ENCODE assay signal across 9 cellular contexts in the genomic region with DNA sequence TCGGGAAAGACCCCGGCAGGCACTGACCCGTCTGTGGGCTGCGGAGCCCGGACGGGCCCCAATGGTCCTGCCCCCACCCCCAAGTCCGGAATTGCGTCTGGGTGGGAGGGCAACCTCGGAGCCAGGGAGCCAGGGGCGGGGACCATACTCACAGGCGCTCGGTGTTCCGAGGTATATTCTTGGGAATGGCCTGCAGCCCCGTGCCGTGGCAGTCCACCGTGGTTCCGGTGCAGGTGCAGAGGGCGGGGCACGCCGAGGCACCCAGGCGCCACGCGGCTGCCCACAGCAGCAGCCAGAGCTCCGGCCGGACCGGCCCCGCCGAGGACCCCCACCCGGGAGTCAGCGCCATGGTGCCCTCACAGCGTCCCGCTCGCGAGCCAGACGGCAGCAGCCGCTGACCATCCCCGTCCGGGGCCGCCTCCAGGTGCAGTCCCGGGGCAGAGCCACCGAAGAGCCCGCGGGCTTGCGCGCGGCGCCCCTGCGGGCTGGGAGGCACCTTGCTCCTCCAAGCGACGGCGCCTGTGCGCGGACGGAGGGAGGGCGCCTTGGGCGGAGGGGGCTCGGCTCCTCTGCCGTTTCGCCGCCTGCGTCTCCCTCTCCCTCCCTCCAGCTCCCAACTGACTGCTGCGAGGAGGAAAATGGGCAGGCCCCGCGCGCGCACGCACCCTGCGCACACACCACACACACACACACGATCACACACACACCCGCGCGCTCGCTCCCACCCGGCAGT. TPM values are rescaled to one million over a fixed set of nuclear protein-coding genes. Genes with fewer than 3 reads are reported as not detected.
DNase-seq lines count a peak whose midpoint lies in the region; ATAC-seq and TF ChIP-seq lines count a peak whose summit lies in the region.
"Had no signal": no experiment of that assay in that cellular context is flagged by ENCODE, and none has a peak within 500 bp of the region (broad histone marks: within the 10 kb centered on the region; RNA-seq: fewer than 3 reads in every experiment).

A gene (minus strand): TSS at position 634 of the 733 bp plus-strand sequence. CDS start 285 bp downstream, at position 349.

- no peak for TF ChIP-seq EP300 in suprapubic skin (IDR thresholded peaks at IDR 0.05)

- intact Hi-C loops in activated CD4-positive, alpha-beta T cell treated with anti-CD3 and anti-CD28 coated beads for 36 hours (cut with DNase I, micrococcal nuclease) = no loop called here
- intact Hi-C loops in lower lobe of right lung (cut with DNase I) = no loop called here

- peaks cover 5% of the 10 kb centered on the region for H3K4me1 ChIP-seq in iPS-15b (ENCODE audit: control insufficient read depth, insufficient read depth, low read length)
- H3K4me1 ChIP-seq in suprapubic skin = peaks cover 9% of the 10 kb centered on the region
- H3K4me1 ChIP-seq in lower lobe of right lung = peaks cover 8% of the 10 kb centered on the region

- H3K27ac Mint-ChIP-seq in activated CD4-positive, alpha-beta T cell treated with anti-CD3 and anti-CD28 coated beads for 36 hours = no peak within 1 kb of the TSS
- H3K27ac Mint-ChIP-seq: HFFc6 had no signal

- no peak within 1 kb of the TSS for H3K27ac ChIP-seq in suprapubic skin
- no peak within 1 kb of the TSS for H3K27ac ChIP-seq in lower lobe of right lung

- no peak for TF ChIP-seq POLR2A in suprapubic skin (IDR thresholded peaks at IDR 0.05)

- no peak for TF ChIP-seq CTCF in suprapubic skin (IDR thresholded peaks at IDR 0.05)
- TF ChIP-seq CTCF in lower lobe of right lung (IDR thresholded peaks at IDR 0.05) = no peak

- peaks cover 40% of the 10 kb centered on the region for H3K27me3 Mint-ChIP-seq in activated CD4-positive, alpha-beta T cell treated with anti-CD3 and anti-CD28 coated beads for 36 hours

- CTCF ChIA-PET in activated CD4-positive, alpha-beta T cell treated with anti-CD3 and anti-CD28 coated beads for 36 hours (lab: Charles Lee) = interaction anchor here (7.2 kb wide), 1 partner anchor 10 kb away, joined by 39 read pairs; no protein-coding TSS in a partner anchor

- peak; percentile 57 for ATAC-seq in activated CD4-positive, alpha-beta T cell treated with anti-CD3 and anti-CD28 coated beads for 36 hours
- peak; percentile 15; the same call in 2 of the 3 replicates for ATAC-seq in SK-N-SH treated with all-trans-retinoic acid at 6 μM for 48 hours
- ATAC-seq in GM18873 (IDR thresholded peaks at IDR 0.05; ENCODE audit: low FRiP score, unreplicated experiment) = no peak
- ATAC-seq in lower lobe of right lung = no peak

- peak within 1 kb of the TSS; percentile 24 for H3K4me3 Mint-ChIP-seq in activated CD4-positive, alpha-beta T cell treated with anti-CD3 and anti-CD28 coated beads for 36 hours
- H3K4me3 Mint-ChIP-seq: HFFc6 had no signal

- no peaks in the 10 kb centered on the region for H3K36me3 ChIP-seq in iPS-15b (ENCODE audit: control insufficient read depth, insufficient read depth, low read length)
- H3K36me3 ChIP-seq in suprapubic skin = no peaks in the 10 kb centered on the region
- H3K36me3 ChIP-seq in lower lobe of right lung = no peaks in the 10 kb centered on the region

- H3K36me3 Mint-ChIP-seq in activated CD4-positive, alpha-beta T cell treated with anti-CD3 and anti-CD28 coated beads for 36 hours (ENCODE audit: low read depth) = no peaks in the 10 kb centered on the region

- H3K9me3 ChIP-seq in iPS-15b (ENCODE audit: control insufficient read depth, insufficient read depth, low read length) (no peaks in the 10 kb centered on the region), suprapubic skin (no peaks in the 10 kb centered on the region), lower lobe of right lung (no peaks in the 10 kb centered on the region)

- DNase-seq in activated CD4-positive, alpha-beta T cell treated with anti-CD3 and anti-CD28 coated beads for 36 hours = peak; percentile 30
- no peak for DNase-seq in activated CD4-positive, alpha-beta T cell treated with anti-CD3 and anti-CD28 coated beads, Interleukin-2, amount 50 U/mL, for 4 hours
- DNase-seq in suprapubic skin (ENCODE audit: low spot score in 2 of 2) (no peak), dermis blood vessel endothelial cell (no peak), lower lobe of right lung (no peak)
- DNase-seq: HFFc6 had no signal

- H3K9me3 Mint-ChIP-seq in activated CD4-positive, alpha-beta T cell treated with anti-CD3 and anti-CD28 coated beads for 36 hours (ENCODE audit: low read depth) = no peaks in the 10 kb centered on the region
- H3K9me3 Mint-ChIP-seq: HFFc6 had no signal

- H3K9ac ChIP-seq in iPS-15b (ENCODE audit: low read depth, low read length) = no peak within 1 kb of the TSS

- peaks cover 8% of the 10 kb centered on the region for H3K4me1 Mint-ChIP-seq in activated CD4-positive, alpha-beta T cell treated with anti-CD3 and anti-CD28 coated beads for 36 hours

- WGBS in suprapubic skin = 0% methylated on average over 12 of the region's 74 CpGs

- H3K4me3 ChIP-seq in iPS-15b (ENCODE audit: low read depth, low read length) (peak within 1 kb of the TSS; percentile 63), suprapubic skin (peak within 1 kb of the TSS; percentile 38), lower lobe of right lung (no peak within 1 kb of the TSS)

- H3K27me3 ChIP-seq in iPS-15b (ENCODE audit: control insufficient read depth, insufficient read depth, low read length) = peaks cover 68% of the 10 kb centered on the region
- H3K27me3 ChIP-seq in suprapubic skin = peaks cover 71% of the 10 kb centered on the region
- peaks cover 63% of the 10 kb centered on the region for H3K27me3 ChIP-seq in lower lobe of right lung (ENCODE audit: low read depth)

- POLR2A ChIA-PET in activated CD4-positive, alpha-beta T cell treated with anti-CD3 and anti-CD28 coated beads for 36 hours (lab: Charles Lee) = no interaction called here

TF ChIP-seq in SK-N-SH treated with all-trans-retinoic acid at 6 μM for 48 hours, 23 proteins besides CTCF, POLR2A, EP300 and RAD21 (continues in another document):
- TF ChIP-seq, protein P1, sequence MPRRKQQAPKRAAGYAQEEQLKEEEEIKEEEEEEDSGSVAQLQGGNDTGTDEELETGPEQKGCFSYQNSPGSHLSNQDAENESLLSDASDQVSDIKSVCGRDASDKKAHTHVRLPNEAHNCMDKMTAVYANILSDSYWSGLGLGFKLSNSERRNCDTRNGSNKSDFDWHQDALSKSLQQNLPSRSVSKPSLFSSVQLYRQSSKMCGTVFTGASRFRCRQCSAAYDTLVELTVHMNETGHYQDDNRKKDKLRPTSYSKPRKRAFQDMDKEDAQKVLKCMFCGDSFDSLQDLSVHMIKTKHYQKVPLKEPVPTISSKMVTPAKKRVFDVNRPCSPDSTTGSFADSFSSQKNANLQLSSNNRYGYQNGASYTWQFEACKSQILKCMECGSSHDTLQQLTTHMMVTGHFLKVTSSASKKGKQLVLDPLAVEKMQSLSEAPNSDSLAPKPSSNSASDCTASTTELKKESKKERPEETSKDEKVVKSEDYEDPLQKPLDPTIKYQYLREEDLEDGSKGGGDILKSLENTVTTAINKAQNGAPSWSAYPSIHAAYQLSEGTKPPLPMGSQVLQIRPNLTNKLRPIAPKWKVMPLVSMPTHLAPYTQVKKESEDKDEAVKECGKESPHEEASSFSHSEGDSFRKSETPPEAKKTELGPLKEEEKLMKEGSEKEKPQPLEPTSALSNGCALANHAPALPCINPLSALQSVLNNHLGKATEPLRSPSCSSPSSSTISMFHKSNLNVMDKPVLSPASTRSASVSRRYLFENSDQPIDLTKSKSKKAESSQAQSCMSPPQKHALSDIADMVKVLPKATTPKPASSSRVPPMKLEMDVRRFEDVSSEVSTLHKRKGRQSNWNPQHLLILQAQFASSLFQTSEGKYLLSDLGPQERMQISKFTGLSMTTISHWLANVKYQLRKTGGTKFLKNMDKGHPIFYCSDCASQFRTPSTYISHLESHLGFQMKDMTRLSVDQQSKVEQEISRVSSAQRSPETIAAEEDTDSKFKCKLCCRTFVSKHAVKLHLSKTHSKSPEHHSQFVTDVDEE (CRISPR knock-in tag; IDR thresholded peaks at IDR 0.05) = no peak
- TF ChIP-seq RARB (CRISPR knock-in tag; IDR thresholded peaks at IDR 0.05) = no peak
- TF ChIP-seq, protein P2, sequence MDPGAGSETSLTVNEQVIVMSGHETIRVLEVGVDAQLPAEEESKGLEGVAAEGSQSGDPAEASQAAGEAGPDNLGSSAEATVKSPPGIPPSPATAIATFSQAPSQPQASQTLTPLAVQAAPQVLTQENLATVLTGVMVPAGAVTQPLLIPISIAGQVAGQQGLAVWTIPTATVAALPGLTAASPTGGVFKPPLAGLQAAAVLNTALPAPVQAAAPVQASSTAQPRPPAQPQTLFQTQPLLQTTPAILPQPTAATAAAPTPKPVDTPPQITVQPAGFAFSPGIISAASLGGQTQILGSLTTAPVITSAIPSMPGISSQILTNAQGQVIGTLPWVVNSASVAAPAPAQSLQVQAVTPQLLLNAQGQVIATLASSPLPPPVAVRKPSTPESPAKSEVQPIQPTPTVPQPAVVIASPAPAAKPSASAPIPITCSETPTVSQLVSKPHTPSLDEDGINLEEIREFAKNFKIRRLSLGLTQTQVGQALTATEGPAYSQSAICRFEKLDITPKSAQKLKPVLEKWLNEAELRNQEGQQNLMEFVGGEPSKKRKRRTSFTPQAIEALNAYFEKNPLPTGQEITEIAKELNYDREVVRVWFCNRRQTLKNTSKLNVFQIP (CRISPR knock-in tag; IDR thresholded peaks at IDR 0.05; ENCODE audit: borderline replicate concordance, low read depth) = no peak
- TF ChIP-seq CSDC2 (CRISPR knock-in tag; IDR thresholded peaks at IDR 0.05) = no peak
- no peak for TF ChIP-seq ZFP30 (CRISPR knock-in tag; IDR thresholded peaks at IDR 0.05)
- TF ChIP-seq SNAI2 (CRISPR knock-in tag; IDR thresholded peaks at IDR 0.05) = no peak
- no peak for TF ChIP-seq TCF4 (CRISPR knock-in tag; IDR thresholded peaks at IDR 0.05; ENCODE audit: borderline replicate concordance)
- TF ChIP-seq ZNF8 (CRISPR knock-in tag; IDR thresholded peaks at IDR 0.05) = no peak
- no peak for TF ChIP-seq ZNF565 (CRISPR knock-in tag; conservative IDR thresholded peaks at IDR 0.05; ENCODE audit: low read depth)
- no peak for TF ChIP-seq GLIS3 (CRISPR knock-in tag; IDR thresholded peaks at IDR 0.05)
- TF ChIP-seq BACH2 (CRISPR knock-in tag; IDR thresholded peaks at IDR 0.05; ENCODE audit: borderline replicate concordance) = no peak
- no peak for TF ChIP-seq ESRRG (CRISPR knock-in tag; IDR thresholded peaks at IDR 0.05)

RNA-seq across cellular contexts. Expression of the gene that starts here (rescaled TPM):
- total RNA-seq in activated CD4-positive, alpha-beta T cell treated with anti-CD3 and anti-CD28 coated beads for 36 hours = 1 to 10 TPM in 1 of 2 experiments, under 1 TPM in 1; 0.94 to 1.4 TPM
- total RNA-seq in suprapubic skin (under 1 TPM in 3 of 4 donors, not detected in 1; 0.10 to 0.40 (median 0.11) TPM), dermis blood vessel endothelial cell (under 0.01 TPM in 1 of 2 replicates, not detected in the other), lower lobe of right lung (0.41 TPM)

Comparison
In these comparisons a context has a peak if more than half of its experiments do, and no peak if none do; other contexts are left out.
1. ATAC-seq: peak in activated CD4-positive, alpha-beta T cell treated with anti-CD3 and anti-CD28 coated beads for 36 hours (single experiment) and SK-N-SH treated with all-trans-retinoic acid at 6 μM for 48 hours (single experiment); none in GM18873 (single experiment) and lower lobe of right lung (0 of 2).